In genomic region chr6:150409576-150410066, GRCh38 we compare ENCODE assay signal across 9 cellular contexts. TPM values are rescaled to one million over a fixed set of nuclear protein-coding genes. Genes with fewer than 3 reads are reported as not detected.
A peak's percentile ranks its signal among the peaks of the same experiment; 100 is the strongest.
DNase-seq lines count a peak whose midpoint lies in the region; ATAC-seq and TF ChIP-seq lines count a peak whose summit lies in the region.
"Had no signal": no experiment of that assay in that cellular context is flagged by ENCODE, and none has a peak within 500 bp of the region (broad histone marks: within the 10 kb centered on the region; RNA-seq: fewer than 3 reads in every experiment).

No MANE protein-coding gene starts in this region.

- H3K9me3 Mint-ChIP-seq in activated B cell treated with CpG ODN at 0.5 μM for 24 hours (peaks cover 11% of the 10 kb centered on the region), endothelial cell (ENCODE audit: unreplicated experiment) (no peaks in the 10 kb centered on the region)

- H3K4me3 Mint-ChIP-seq in activated B cell treated with CpG ODN at 0.5 μM for 24 hours (no peak overlapping the region), endothelial cell (ENCODE audit: unreplicated experiment) (no peak overlapping the region)
- H3K4me3 Mint-ChIP-seq: CD8-positive, alpha-beta T cell had no signal

- H3K27ac ChIP-seq in lung (ENCODE audit: low read depth in 1 of 2, low read length in 1 of 2) = peak overlapping the region in 1 of 2 donors; percentile 73

- H3K4me1 Mint-ChIP-seq in activated B cell treated with CpG ODN at 0.5 μM for 24 hours = peaks cover 6% of the 10 kb centered on the region
- peaks cover 12% of the 10 kb centered on the region for H3K4me1 Mint-ChIP-seq in endothelial cell (ENCODE audit: unreplicated experiment)

- peaks cover 6 to 11% of the 10 kb centered on the region in 2 donors for H3K4me1 ChIP-seq in lung (ENCODE audit: control insufficient read depth in 2 of 2, insufficient read depth in 2 of 2, low read length in 2 of 2)

- ATAC-seq in activated B cell treated with CpG ODN at 0.5 μM for 24 hours (ENCODE audit: low read depth) (peak; percentile 31), lung (ENCODE audit: insufficient read depth, low FRiP score) (no peak), GM21515 (IDR thresholded peaks at IDR 0.05; ENCODE audit: unreplicated experiment) (no peak)
- ATAC-seq: CD8-positive, alpha-beta T cell had no signal

- POLR2A ChIA-PET in activated B cell treated with CpG ODN at 0.5 μM for 24 hours (lab: Charles Lee) = interaction anchor here (1.6 kb wide), 1 partner anchor 404 kb away, joined by 3 read pairs; no protein-coding TSS in a partner anchor

- H3K27ac Mint-ChIP-seq in activated B cell treated with CpG ODN at 0.5 μM for 24 hours = no peak overlapping the region
- H3K27ac Mint-ChIP-seq in endothelial cell (ENCODE audit: unreplicated experiment) = no peak overlapping the region
- H3K27ac Mint-ChIP-seq: CD8-positive, alpha-beta T cell had no signal

- H3K36me3 ChIP-seq in lung (ENCODE audit: control insufficient read depth in 2 of 2, insufficient read depth in 2 of 2, low read length in 2 of 2) = no peaks in the 10 kb centered on the region

- H3K9me3 ChIP-seq in lung (ENCODE audit: control insufficient read depth in 2 of 2, insufficient read depth in 1 of 2, low read length in 1 of 2) = no peaks in the 10 kb centered on the region

- peak; percentile 30 for DNase-seq in CD1c-positive myeloid dendritic cell (ENCODE audit: extremely low spot score)
- DNase-seq in NCI-H1105 (lab: John Stamatoyannopoulos, UW) = peak; percentile 74
- DNase-seq in activated B cell treated with CpG ODN at 0.5 μM for 24 hours = peak; percentile 29
- peak; percentile 77 for DNase-seq in lung (ENCODE audit: low spot score)
- no peak for DNase-seq in T-helper 1 cell
- DNase-seq in putamen (ENCODE audit: low spot score) = no peak
- no peak for DNase-seq in endothelial cell (ENCODE audit: low spot score)
- DNase-seq: CD8-positive, alpha-beta T cell had no signal

- H3K27me3 Mint-ChIP-seq in activated B cell treated with CpG ODN at 0.5 μM for 24 hours (peaks cover 34% of the 10 kb centered on the region), endothelial cell (ENCODE audit: unreplicated experiment) (no peaks in the 10 kb centered on the region)

- H3K27me3 ChIP-seq in lung (ENCODE audit: control insufficient read depth, insufficient read depth) = no peaks in the 10 kb centered on the region

- TF ChIP-seq CTCF in activated B cell treated with CpG ODN at 0.5 μM for 24 hours (IDR thresholded peaks at IDR 0.05) (no peak), lung (IDR thresholded peaks at IDR 0.05; ENCODE audit: control extremely low read depth, extremely low read depth) (no peak), endothelial cell (IDR thresholded peaks at IDR 0.05; ENCODE audit: unreplicated experiment) (no peak)

- WGBS in lung, 2 donors = 15 to 18% methylated on average over 1 of the region's 1 CpG

- CTCF ChIA-PET in activated B cell treated with CpG ODN at 0.5 μM for 24 hours (lab: Charles Lee) = interaction anchor here (0.7 to 1.6 kb wide), 4 partner anchors 9 to 406 kb away, joined by 3 to 8 read pairs (median 4); no protein-coding TSS in a partner anchor

- H3K36me3 Mint-ChIP-seq in activated B cell treated with CpG ODN at 0.5 μM for 24 hours (ENCODE audit: low read depth) = no peaks in the 10 kb centered on the region
- no peaks in the 10 kb centered on the region for H3K36me3 Mint-ChIP-seq in endothelial cell (ENCODE audit: low read depth, unreplicated experiment)
- H3K36me3 Mint-ChIP-seq: CD8-positive, alpha-beta T cell had no signal

- H3K4me3 ChIP-seq in lung = no peak overlapping the region

- intact Hi-C loops in activated B cell treated with CpG ODN at 0.5 μM for 24 hours (cut with micrococcal nuclease) = no loop called here

RNA-seq across cellular contexts. Expression of gene IYD, which starts 40.8 kb away (rescaled TPM):
- not detected in 2 replicates for total RNA-seq in activated B cell treated with CpG ODN at 0.5 μM for 24 hours
- total RNA-seq in lung = 1 to 10 TPM in 1 of 2 donors, under 1 TPM in 1; 0.77 to 1.9 TPM
- polyA plus RNA-seq in lung = under 1 TPM; 0.26 to 0.77 TPM
- total RNA-seq in endothelial cell (ENCODE audit: unreplicated experiment) = not detected
- total RNA-seq: CD8-positive, alpha-beta T cell had no signal

Comparison
In these comparisons a context has a peak if more than half of its experiments do, and no peak if none do; other contexts are left out.
1. DNase-seq: peak in CD1c-positive myeloid dendritic cell (single experiment), NCI-H1105 (single experiment), activated B cell treated with CpG ODN at 0.5 μM for 24 hours (single experiment) and lung (single experiment); none in T-helper 1 cell (0 of 5), putamen (single experiment) and endothelial cell (single experiment).